ENCODE assay signal across 30 cellular contexts in the genomic region with DNA sequence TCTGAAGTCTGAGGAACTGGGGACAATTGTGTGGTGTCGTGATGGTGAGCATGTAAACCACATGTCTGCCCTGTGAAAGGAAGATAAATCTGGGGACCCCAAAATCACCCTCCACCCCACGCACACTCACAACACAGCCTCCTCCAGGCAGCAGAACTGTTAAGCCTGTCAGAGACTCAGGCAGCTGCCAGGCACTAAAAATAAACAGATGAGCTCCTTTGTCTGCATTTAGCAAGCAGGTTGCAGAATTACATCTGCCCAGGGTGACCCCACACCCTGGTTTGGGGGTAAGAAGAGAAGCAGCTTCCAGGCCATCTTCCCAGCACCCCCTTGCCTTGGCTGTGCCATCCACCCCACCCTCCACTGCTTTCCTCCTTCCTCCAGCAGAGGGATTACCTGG.
"Had no signal": no experiment of that assay in that cellular context is flagged by ENCODE, and none has a peak within 500 bp of the region (broad histone marks: within the 10 kb centered on the region; RNA-seq: fewer than 3 reads in every experiment).

No MANE protein-coding gene starts in this region.

- H3K4me3 Mint-ChIP-seq: activated naive CD8-positive, alpha-beta T cell treated with anti-CD3 and anti-CD28 coated beads, Interleukin-2, amount 10 ng/mL, durations not matched to agents 7 days and 5 days; immature natural killer cell; nephron; stimulated activated naive CD8-positive, alpha-beta T cell treated with anti-CD3 and anti-CD28 coated beads, Interleukin-15, Interleukin-2, amounts not matched to agents 100 ng/mL and 50 ng/mL, for 24 hours; T-helper 1 cell treated with Interleukin-12 subunit alpha and Interleukin-12 subunit beta and Interleukin-4 antibody, amounts not matched to agents 30 μg/mL and 1 μg/mL, for 36 hours had no signal

- H3K36me3 ChIP-seq: ascending aorta, cardiac muscle cell, lower lobe of right lung, neutrophil, ovary, thoracic aorta had no signal

- DNase-seq: activated CD4-positive, alpha-beta T cell treated with anti-CD3 and anti-CD28 coated beads for 48 hours; activated CD4-positive, alpha-beta T cell treated with anti-CD3 and anti-CD28 coated beads, Interleukin-2, amount 50 U/mL, for 48 hours; activated CD8-positive, alpha-beta memory T cell treated with anti-CD3 and anti-CD28 coated beads for 24 hours; activated effector memory CD4-positive, alpha-beta T cell treated with Interleukin-2 at 50 U/mL for 16 hours; activated naive CD4-positive, alpha-beta T cell treated with Interleukin-2 at 50 U/mL for 16 hours; activated naive CD8-positive, alpha-beta T cell treated with anti-CD3 and anti-CD28 coated beads, Interleukin-2, amount 10 ng/mL, durations not matched to agents 7 days and 5 days; dorsolateral prefrontal cortex; effector memory CD4-positive, alpha-beta T cell; hypothalamus; immature natural killer cell; kidney; lower lobe of right lung; mesenchymal stem cell; ovary; stimulated activated CD4-positive, alpha-beta T cell treated with anti-CD3 and anti-CD28 coated beads, Interleukin-2, amount 100 ng/mL, for 48 hours; SW 1271; T-helper 9 cell; trophoblast cell had no signal

- H3K27ac ChIP-seq: ascending aorta, cardiac muscle cell, coronary artery, lower lobe of right lung, neutrophil, ovary, thoracic aorta, VCaP had no signal

- H3K4me1 ChIP-seq: ascending aorta, lower lobe of right lung had no signal

- H3K4me1 Mint-ChIP-seq: activated naive CD8-positive, alpha-beta T cell treated with anti-CD3 and anti-CD28 coated beads, Interleukin-2, amount 10 ng/mL, durations not matched to agents 7 days and 5 days had no signal

- H3K36me3 Mint-ChIP-seq: activated naive CD8-positive, alpha-beta T cell treated with anti-CD3 and anti-CD28 coated beads, Interleukin-2, amount 10 ng/mL, durations not matched to agents 7 days and 5 days; brain; immature natural killer cell had no signal

- ATAC-seq: activated CD4-positive, CD25-positive, alpha-beta regulatory T cell treated with anti-CD3 and anti-CD28 coated beads, Interleukin-2, amount 50 U/mL, for 24 hours; lower lobe of right lung had no signal

- H3K4me3 ChIP-seq: ascending aorta, cardiac muscle cell, coronary artery, dorsolateral prefrontal cortex, lower lobe of right lung, ovary, thoracic aorta had no signal

- H3K27ac Mint-ChIP-seq: activated naive CD8-positive, alpha-beta T cell treated with anti-CD3 and anti-CD28 coated beads, Interleukin-2, amount 10 ng/mL, durations not matched to agents 7 days and 5 days; immature natural killer cell; progenitor cell of endocrine pancreas; stimulated activated naive CD8-positive, alpha-beta T cell treated with anti-CD3 and anti-CD28 coated beads, Interleukin-15, Interleukin-2, amounts not matched to agents 100 ng/mL and 50 ng/mL, for 24 hours; T-helper 1 cell treated with Interleukin-12 subunit alpha and Interleukin-12 subunit beta and Interleukin-4 antibody, amounts not matched to agents 30 μg/mL and 1 μg/mL, for 36 hours had no signal

- H3K9me3 Mint-ChIP-seq: activated naive CD8-positive, alpha-beta T cell treated with anti-CD3 and anti-CD28 coated beads, Interleukin-2, amount 10 ng/mL, durations not matched to agents 7 days and 5 days; brain; immature natural killer cell; nephron; stimulated activated naive CD8-positive, alpha-beta T cell treated with anti-CD3 and anti-CD28 coated beads, Interleukin-15, Interleukin-2, amounts not matched to agents 100 ng/mL and 50 ng/mL, for 24 hours; T-helper 1 cell treated with Interleukin-12 subunit alpha and Interleukin-12 subunit beta and Interleukin-4 antibody, amounts not matched to agents 30 μg/mL and 1 μg/mL, for 36 hours had no signal

- H3K9me3 ChIP-seq: ascending aorta, lower lobe of right lung, neutrophil, ovary, thoracic aorta had no signal

- H3K27me3 ChIP-seq: ascending aorta, cardiac muscle cell, neutrophil, ovary had no signal
